In the genomic region with DNA sequence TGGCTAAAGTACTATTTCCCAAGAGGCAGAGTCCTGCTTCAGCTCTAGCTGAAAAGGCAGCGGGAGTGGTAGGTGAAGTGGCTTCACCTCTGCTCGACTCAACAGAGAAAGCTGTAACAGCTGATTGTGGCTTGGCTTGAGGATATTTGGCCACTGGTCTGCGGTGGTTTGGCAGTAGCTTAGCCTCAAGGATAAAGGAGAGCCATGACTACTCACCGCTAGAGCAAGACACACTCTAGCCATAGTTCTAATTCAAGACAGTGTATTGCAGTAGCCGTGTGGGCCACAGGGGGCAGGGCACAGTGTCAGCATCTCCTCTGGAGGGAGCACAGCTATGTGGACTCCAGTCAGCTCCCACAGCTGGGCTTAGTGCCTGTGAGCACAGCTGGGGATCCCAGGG, we compare ENCODE assay signal across 14 cellular contexts. TPM values are rescaled to one million over a fixed set of nuclear protein-coding genes. Genes with fewer than 3 reads are reported as not detected.
DNase-seq lines count a peak whose midpoint lies in the region; ATAC-seq and TF ChIP-seq lines count a peak whose summit lies in the region.
"Had no signal": no experiment of that assay in that cellular context is flagged by ENCODE, and none has a peak within 500 bp of the region (broad histone marks: within the 10 kb centered on the region; RNA-seq: fewer than 3 reads in every experiment).

No MANE protein-coding gene starts in this region.

- H3K27me3 ChIP-seq in psoas muscle (ENCODE audit: insufficient read depth in 3 of 3, low read length in 2 of 3): no peaks in the 10 kb centered on the region
- H3K27me3 ChIP-seq: esophagus squamous epithelium, ovary had no signal

- peaks cover 25% of the 10 kb centered on the region for H3K9me3 Mint-ChIP-seq in activated naive CD4-positive, alpha-beta T cell treated with anti-CD3 and anti-CD28 coated beads, Interleukin-2, amount 10 ng/mL, durations not matched to agents 7 days and 5 days

- peaks cover 18% of the 10 kb centered on the region for H3K9me3 ChIP-seq in psoas muscle
- H3K9me3 ChIP-seq: ovary had no signal

- ATAC-seq in esophagus mucosa: peak; percentile 73
- peak in 3 of 4 donors; percentile 73 to 84 (median 76) for ATAC-seq in psoas muscle
- no peak for ATAC-seq in HG03135 (IDR thresholded peaks at IDR 0.05; ENCODE audit: unreplicated experiment)
- no peak for ATAC-seq in HG03439 (IDR thresholded peaks at IDR 0.05; ENCODE audit: unreplicated experiment)
- ATAC-seq: stimulated activated naive CD8-positive, alpha-beta T cell treated with anti-CD3 and anti-CD28 coated beads, Interleukin-15, amount 100 ng/mL, for 72 hours had no signal

- no peaks in the 10 kb centered on the region for H3K4me1 ChIP-seq in psoas muscle
- H3K4me1 ChIP-seq: esophagus squamous epithelium had no signal

- no peak for TF ChIP-seq POLR2A in NB4 (IDR thresholded peaks at IDR 0.05; ENCODE audit: extremely low read depth, insufficient read length)

- H3K27ac Mint-ChIP-seq in activated naive CD4-positive, alpha-beta T cell treated with anti-CD3 and anti-CD28 coated beads, Interleukin-2, amount 10 ng/mL, durations not matched to agents 7 days and 5 days: no peak overlapping the region
- H3K27ac Mint-ChIP-seq: brain; stimulated activated naive CD8-positive, alpha-beta T cell treated with anti-CD3 and anti-CD28 coated beads, Interleukin-15, amount 100 ng/mL, for 72 hours; T-helper 2 cell treated with Interferon-gamma antibody and Interleukin-4, amounts not matched to agents 5 μg/mL and 100 μg/mL, for 36 hours had no signal

- CTCF ChIA-PET in activated naive CD4-positive, alpha-beta T cell treated with anti-CD3 and anti-CD28 coated beads, Interleukin-2, amount 10 ng/mL, durations not matched to agents 7 days and 5 days (lab: Charles Lee): no interaction called here

- intact Hi-C loops in psoas muscle (cut with DNase I): no loop called here

- no peak overlapping the region for H3K4me3 ChIP-seq in NB4 (ENCODE audit: low read depth, low read length)
- no peak overlapping the region for H3K4me3 ChIP-seq in psoas muscle
- H3K4me3 ChIP-seq: esophagus squamous epithelium, ovary had no signal

- WGBS in psoas muscle, 3 donors: 80 to 94% (median 85%) methylated on average over 5 of the region's 5 CpGs

- peaks cover 7% of the 10 kb centered on the region for H3K27me3 Mint-ChIP-seq in activated naive CD4-positive, alpha-beta T cell treated with anti-CD3 and anti-CD28 coated beads, Interleukin-2, amount 10 ng/mL, durations not matched to agents 7 days and 5 days
- H3K27me3 Mint-ChIP-seq: stimulated activated naive CD8-positive, alpha-beta T cell treated with anti-CD3 and anti-CD28 coated beads, Interleukin-15, amount 100 ng/mL, for 72 hours had no signal

- H3K27ac ChIP-seq in psoas muscle: no peak overlapping the region
- H3K27ac ChIP-seq: esophagus squamous epithelium, ovary had no signal

- no peak overlapping the region for H3K4me3 Mint-ChIP-seq in activated naive CD4-positive, alpha-beta T cell treated with anti-CD3 and anti-CD28 coated beads, Interleukin-2, amount 10 ng/mL, durations not matched to agents 7 days and 5 days
- H3K4me3 Mint-ChIP-seq: brain; stimulated activated naive CD8-positive, alpha-beta T cell treated with anti-CD3 and anti-CD28 coated beads, Interleukin-15, amount 100 ng/mL, for 72 hours; T-helper 2 cell treated with Interferon-gamma antibody and Interleukin-4, amounts not matched to agents 5 μg/mL and 100 μg/mL, for 36 hours had no signal

- H3K36me3 ChIP-seq in psoas muscle (ENCODE audit: insufficient read depth in 1 of 2, low read depth in 1 of 2): peaks cover 0 to 7% of the 10 kb centered on the region in 2 donors
- H3K36me3 ChIP-seq: esophagus squamous epithelium, ovary had no signal

- TF ChIP-seq CTCF in NB4 (IDR thresholded peaks at IDR 0.05; ENCODE audit: low read depth, low read length) (peak; percentile 3), psoas muscle (IDR thresholded peaks at IDR 0.05) (peak; percentile 20)

- peak; percentile 36 for DNase-seq in activated CD4-positive, alpha-beta T cell treated with anti-CD3 and anti-CD28 coated beads for 48 hours
- DNase-seq in activated CD4-positive, alpha-beta T cell treated with anti-CD3 and anti-CD28 coated beads, Interleukin-2, amount 50 U/mL, for 4 hours: no peak
- DNase-seq in NB4 (ENCODE audit: low read depth): peak; percentile 4
- no peak for DNase-seq in psoas muscle
- DNase-seq in activated naive CD4-positive, alpha-beta T cell treated with anti-CD3 and anti-CD28 coated beads, Interleukin-2, amount 10 ng/mL, durations not matched to agents 7 days and 5 days: no peak
- DNase-seq: esophagus squamous epithelium; NK-92 treated with Interleukin-12 subunit alpha and Interleukin-12 subunit beta, amount 100 ng/mL, for 24 hours; ovary; stimulated activated naive CD8-positive, alpha-beta T cell treated with anti-CD3 and anti-CD28 coated beads, Interleukin-15, amount 100 ng/mL, for 72 hours had no signal

- no peaks in the 10 kb centered on the region for H3K36me3 Mint-ChIP-seq in activated naive CD4-positive, alpha-beta T cell treated with anti-CD3 and anti-CD28 coated beads, Interleukin-2, amount 10 ng/mL, durations not matched to agents 7 days and 5 days
- H3K36me3 Mint-ChIP-seq: brain had no signal

- no peaks in the 10 kb centered on the region for H3K4me1 Mint-ChIP-seq in activated naive CD4-positive, alpha-beta T cell treated with anti-CD3 and anti-CD28 coated beads, Interleukin-2, amount 10 ng/mL, durations not matched to agents 7 days and 5 days
- H3K4me1 Mint-ChIP-seq: brain; stimulated activated naive CD8-positive, alpha-beta T cell treated with anti-CD3 and anti-CD28 coated beads, Interleukin-15, amount 100 ng/mL, for 72 hours had no signal

RNA-seq across cellular contexts. Expression of gene TPRG1, which starts 23.5 kb away (rescaled TPM):
- total RNA-seq in esophagus mucosa: 30.4 TPM
- total RNA-seq in psoas muscle: 10 to 100 TPM in 3 of 4 donors, 1 to 10 TPM in 1; 6.1 to 24.5 (median 11.9) TPM
- 1 to 10 TPM in 2 of 3 donors, under 1 TPM in 1; 0.78 to 9.9 (median 1.6) TPM for polyA plus RNA-seq in psoas muscle

Comparison
In these comparisons a context has a peak if more than half of its experiments do, and no peak if none do; other contexts are left out.
1. DNase-seq: peak in activated CD4-positive, alpha-beta T cell treated with anti-CD3 and anti-CD28 coated beads for 48 hours (single experiment) and NB4 (single experiment); none in activated CD4-positive, alpha-beta T cell treated with anti-CD3 and anti-CD28 coated beads, Interleukin-2, amount 50 U/mL, for 4 hours (0 of 2), psoas muscle (0 of 2) and activated naive CD4-positive, alpha-beta T cell treated with anti-CD3 and anti-CD28 coated beads, Interleukin-2, amount 10 ng/mL, durations not matched to agents 7 days and 5 days (single experiment).
2. ATAC-seq: peak in esophagus mucosa (single experiment) and psoas muscle (3 of 4); none in HG03135 (single experiment) and HG03439 (single experiment).